ENCODE assay signal across 23 cellular contexts in the genomic region with DNA sequence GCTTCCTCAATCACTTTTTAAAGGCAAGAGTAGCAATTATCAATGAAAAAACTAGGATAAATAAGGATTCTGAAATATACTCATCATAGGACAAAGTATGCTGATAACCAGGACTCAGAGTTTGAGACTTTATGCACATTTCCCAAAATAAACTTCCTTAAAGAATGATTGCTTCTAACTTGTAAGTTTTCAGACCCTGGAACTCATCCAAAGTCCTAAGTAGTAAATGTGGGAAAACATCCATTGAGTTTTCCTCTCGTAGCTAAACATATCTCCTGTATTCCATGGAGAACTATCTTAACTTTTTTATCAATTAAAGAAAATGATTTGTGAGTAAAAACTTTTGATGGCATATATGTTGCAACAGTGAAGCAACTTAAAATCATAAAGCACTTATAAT.
"Had no signal": no experiment of that assay in that cellular context is flagged by ENCODE, and none has a peak within 500 bp of the region (broad histone marks: within the 10 kb centered on the region; RNA-seq: fewer than 3 reads in every experiment).

No MANE protein-coding gene starts in this region.

- H3K4me1 ChIP-seq: neural progenitor cell, psoas muscle had no signal

- H3K4me2 ChIP-seq: neural progenitor cell had no signal

- DNase-seq: activated CD4-positive, alpha-beta memory T cell treated with anti-CD3 and anti-CD28 coated beads, Interleukin-2, amount 10 ng/mL, durations not matched to agents 7 days and 5 days; activated CD4-positive, alpha-beta T cell treated with anti-CD3 and anti-CD28 coated beads, Interleukin-2, amount 10 ng/mL, durations not matched to agents 24 days and 14 days; activated gamma-delta T cell; activated naive CD4-positive, alpha-beta T cell treated with anti-CD3 and anti-CD28 coated beads, Interleukin-2, amount 50 U/mL, for 16 hours; activated naive CD8-positive, alpha-beta T cell treated with anti-CD3 and anti-CD28 coated beads, Interleukin-2, amount 50 U/mL, for 24 hours; anterior cingulate cortex; central memory CD4-positive, alpha-beta T cell; effector memory CD4-positive, alpha-beta T cell; heart left ventricle; left colon; lower lobe of right lung; naive thymus-derived CD8-positive, alpha-beta T cell; psoas muscle; right cardiac atrium; stimulated activated CD4-positive, alpha-beta T cell treated with anti-CD3 and anti-CD28 coated beads, Interleukin-12 subunit alpha, Interleukin-12 subunit beta, amount 100 ng/mL, for 4 hours; substantia nigra; T-cell had no signal

- H3K9ac ChIP-seq: neural progenitor cell had no signal

- ATAC-seq: activated CD4-positive, CD25-positive, alpha-beta regulatory T cell treated with anti-CD3 and anti-CD28 coated beads, Interleukin-2, amount 50 U/mL, for 24 hours; activated naive CD8-positive, alpha-beta T cell treated with anti-CD3 and anti-CD28 coated beads, Interleukin-2, amount 50 U/mL, for 24 hours; gastroesophageal sphincter; heart left ventricle; left colon; lower lobe of right lung; naive thymus-derived CD8-positive, alpha-beta T cell; psoas muscle; T-cell had no signal

- H3K36me3 ChIP-seq: esophagus muscularis mucosa, gastroesophageal sphincter, heart left ventricle, lower lobe of right lung, neural progenitor cell, tibial nerve had no signal

- H3K4me3 ChIP-seq: esophagus muscularis mucosa, gastroesophageal sphincter, heart left ventricle, lower lobe of right lung, neural progenitor cell, psoas muscle, tibial nerve had no signal

- H3K9me3 ChIP-seq: esophagus muscularis mucosa, gastroesophageal sphincter, heart left ventricle, lower lobe of right lung, psoas muscle, tibial nerve had no signal

- H3K27me3 ChIP-seq: esophagus muscularis mucosa, gastroesophageal sphincter, heart left ventricle, neural progenitor cell, tibial nerve had no signal

- H3K27ac ChIP-seq: esophagus muscularis mucosa, gastroesophageal sphincter, lower lobe of right lung, neural progenitor cell, psoas muscle, tibial nerve, VCaP had no signal

- H2AFZ ChIP-seq: neural progenitor cell had no signal
